Comparison of ENCODE assay signal across 11 cellular contexts in genomic region chr11:12092714-12093113, GRCh38. TPM values are rescaled to one million over a fixed set of nuclear protein-coding genes. Genes with fewer than 3 reads are reported as not detected.
DNase-seq lines count a peak whose midpoint lies in the region; ATAC-seq and TF ChIP-seq lines count a peak whose summit lies in the region.
"Had no signal": no experiment of that assay in that cellular context is flagged by ENCODE, and none has a peak within 500 bp of the region (broad histone marks: within the 10 kb centered on the region; RNA-seq: fewer than 3 reads in every experiment).

No MANE protein-coding gene starts in this region.

- peaks cover 34% of the 10 kb centered on the region for H3K4me1 ChIP-seq in cardiac muscle cell (ENCODE audit: low read depth)
- H3K4me1 ChIP-seq in Peyer's patch = peaks cover 0 to 40% (median 4%) of the 10 kb centered on the region in 4 donors
- H3K4me1 ChIP-seq in hepatocyte (ENCODE audit: insufficient read depth) = peaks cover 32% of the 10 kb centered on the region

- peaks cover 6% of the 10 kb centered on the region for H3K27me3 Mint-ChIP-seq in type B pancreatic cell
- no peaks in the 10 kb centered on the region for H3K27me3 Mint-ChIP-seq in glutamatergic neuron (ENCODE audit: unreplicated experiment)
- H3K27me3 Mint-ChIP-seq: T-cell had no signal

- H3K4me3 Mint-ChIP-seq in type B pancreatic cell (no peak overlapping the region), glutamatergic neuron (ENCODE audit: unreplicated experiment) (no peak overlapping the region)
- H3K4me3 Mint-ChIP-seq: naive B cell, T-cell had no signal

- peak overlapping the region; percentile 87 for H3K27ac Mint-ChIP-seq in type B pancreatic cell
- no peak overlapping the region for H3K27ac Mint-ChIP-seq in glutamatergic neuron (ENCODE audit: unreplicated experiment)
- H3K27ac Mint-ChIP-seq: naive B cell had no signal

- H3K9me2 ChIP-seq in hepatocyte (replicated peaks; ENCODE audit: insufficient read depth) = no peaks in the 10 kb centered on the region

- 79% methylated on average over 6 of the region's 6 CpGs for WGBS in hepatocyte (ENCODE audit: low lambda C conversion rate, missing lambda C conversion rate)

- intact Hi-C loops in Right ventricle myocardium inferior (cut with DNase I) = no loop called here

- H3K4me1 Mint-ChIP-seq in type B pancreatic cell (ENCODE audit: unreplicated experiment) (peaks cover 36% of the 10 kb centered on the region), glutamatergic neuron (ENCODE audit: low read depth, unreplicated experiment) (peaks cover 2% of the 10 kb centered on the region)

- H3K27ac ChIP-seq in cardiac muscle cell = peak overlapping the region; percentile 27
- peak overlapping the region in 1 of 4 donors; percentile 91 for H3K27ac ChIP-seq in Peyer's patch
- peak overlapping the region; percentile 84 for H3K27ac ChIP-seq in hepatocyte

- no peak overlapping the region for H3K4me3 ChIP-seq in cardiac muscle cell
- no peak overlapping the region for H3K4me3 ChIP-seq in Peyer's patch
- H3K4me3 ChIP-seq in hepatocyte = no peak overlapping the region

- H3K36me3 Mint-ChIP-seq in type B pancreatic cell = no peaks in the 10 kb centered on the region
- H3K36me3 Mint-ChIP-seq in glutamatergic neuron (ENCODE audit: unreplicated experiment) = no peaks in the 10 kb centered on the region
- H3K36me3 Mint-ChIP-seq: naive B cell, T-cell had no signal

- H3K36me3 ChIP-seq in cardiac muscle cell (no peaks in the 10 kb centered on the region), Peyer's patch (no peaks in the 10 kb centered on the region), hepatocyte (replicated peaks; ENCODE audit: insufficient read depth, low read depth) (no peaks in the 10 kb centered on the region)

- no peaks in the 10 kb centered on the region for H3K27me3 ChIP-seq in cardiac muscle cell
- H3K27me3 ChIP-seq in Peyer's patch = no peaks in the 10 kb centered on the region
- H3K27me3 ChIP-seq in hepatocyte = no peaks in the 10 kb centered on the region

- H3K79me2 ChIP-seq in hepatocyte = no peaks in the 10 kb centered on the region

- H4K20me1 ChIP-seq in hepatocyte (ENCODE audit: insufficient read depth, poor library complexity, severe bottlenecking) = no peaks in the 10 kb centered on the region

- no peak for ATAC-seq in Right ventricle myocardium inferior
- ATAC-seq in GM21526 (IDR thresholded peaks at IDR 0.05; ENCODE audit: low FRiP score, unreplicated experiment) = no peak
- no peak for ATAC-seq in HG03175 (IDR thresholded peaks at IDR 0.05; ENCODE audit: unreplicated experiment)
- ATAC-seq: T-cell had no signal

- H3K4me2 ChIP-seq in hepatocyte = no peak overlapping the region

- H3K9me3 ChIP-seq in cardiac muscle cell (ENCODE audit: low read depth) = no peaks in the 10 kb centered on the region
- H3K9me3 ChIP-seq in Peyer's patch = no peaks in the 10 kb centered on the region
- H3K9me3 ChIP-seq in hepatocyte (ENCODE audit: low read depth) = no peaks in the 10 kb centered on the region

- TF ChIP-seq CTCF in cardiac muscle cell (IDR thresholded peaks at IDR 0.05; ENCODE audit: low read depth, low read length) (no peak), Peyer's patch (IDR thresholded peaks at IDR 0.05) (no peak), hepatocyte (IDR thresholded peaks at IDR 0.05; ENCODE audit: poor library complexity) (no peak), type B pancreatic cell (conservative IDR thresholded peaks at IDR 0.05) (no peak), glutamatergic neuron (IDR thresholded peaks at IDR 0.05; ENCODE audit: partially characterized antibody, unreplicated experiment) (no peak)

- no peaks in the 10 kb centered on the region for H3K9me3 Mint-ChIP-seq in type B pancreatic cell
- H3K9me3 Mint-ChIP-seq in glutamatergic neuron (ENCODE audit: unreplicated experiment) = no peaks in the 10 kb centered on the region
- H3K9me3 Mint-ChIP-seq: naive B cell, T-cell had no signal

- no peak for TF ChIP-seq POLR2A in Peyer's patch (IDR thresholded peaks at IDR 0.05)

- DNase-seq in cardiac muscle cell (ENCODE audit: low read depth in 1 of 2, low spot score in 1 of 2) (no peak), Right ventricle myocardium inferior (ENCODE audit: missing footprints) (no peak), Peyer's patch (peak in 2 of 3 donors; percentile 13 to 44), hepatocyte (ENCODE audit: low spot score) (no peak), type B pancreatic cell (ENCODE audit: extremely low spot score, unreplicated experiment) (no peak), glutamatergic neuron (no peak)
- DNase-seq: activated CD4-positive, alpha-beta T cell treated with anti-CD3 and anti-CD28 coated beads for 48 hours; naive B cell; T-cell had no signal

- H2AFZ ChIP-seq in hepatocyte = no peak overlapping the region

RNA-seq across cellular contexts. Expression of gene MICAL2, which starts 17.7 kb away (rescaled TPM):
- total RNA-seq in cardiac muscle cell = 123 and 178 TPM in 2 replicates
- 153 and 191 TPM in 2 replicates for polyA plus RNA-seq in cardiac muscle cell
- 42.0 TPM for total RNA-seq in Right ventricle myocardium inferior
- total RNA-seq in Peyer's patch = 100 to 1,000 TPM; 109 to 197 (median 183) TPM
- 55.6 and 56.0 TPM in 2 replicates for total RNA-seq in hepatocyte
- polyA plus RNA-seq in hepatocyte = 36.8 and 55.8 TPM in 2 replicates
- total RNA-seq in type B pancreatic cell (ENCODE audit: low replicate concordance) = 35.7 and 38.0 TPM in 2 replicates
- 4.4 TPM for total RNA-seq in glutamatergic neuron (ENCODE audit: unreplicated experiment)

Comparison
In these comparisons a context has a peak if more than half of its experiments do, and no peak if none do; other contexts are left out.
1. DNase-seq: peak in Peyer's patch (2 of 3); none in cardiac muscle cell (0 of 2), Right ventricle myocardium inferior (single experiment), hepatocyte (single experiment), type B pancreatic cell (single experiment) and glutamatergic neuron (single experiment).